ENCODE assay signal across 14 cellular contexts in the genomic region with DNA sequence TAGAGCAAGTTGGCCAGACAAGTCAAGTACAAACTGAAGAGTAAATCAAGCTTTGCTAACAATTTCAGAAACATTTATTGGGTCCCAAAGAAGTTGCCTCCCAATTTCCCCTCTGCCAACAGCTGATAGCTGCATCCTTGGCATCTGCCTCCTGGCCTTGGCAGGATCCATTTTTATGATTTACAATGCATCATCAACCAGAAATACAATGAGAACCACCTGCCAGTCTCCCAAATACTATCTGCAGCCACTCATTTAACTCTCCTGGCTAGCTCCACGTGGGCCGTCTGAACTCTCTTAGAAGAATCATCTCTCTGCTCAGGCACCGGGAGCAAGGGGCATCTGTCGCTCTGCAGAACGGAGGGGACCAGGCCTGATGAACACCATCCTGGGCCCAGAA. TPM values are rescaled to one million over a fixed set of nuclear protein-coding genes. Genes with fewer than 3 reads are reported as not detected.
DNase-seq lines count a peak whose midpoint lies in the region; ATAC-seq and TF ChIP-seq lines count a peak whose summit lies in the region.
"Had no signal": no experiment of that assay in that cellular context is flagged by ENCODE, and none has a peak within 500 bp of the region (broad histone marks: within the 10 kb centered on the region; RNA-seq: fewer than 3 reads in every experiment).

No MANE protein-coding gene starts in this region.

- H3F3A ChIP-seq in GM23338 (replicated peaks; ENCODE audit: low read depth), result peaks cover 7% of the 10 kb centered on the region; the same call in 1 of the 2 replicates

- H3K9me3 ChIP-seq in BLaER1 treated with 17β-estradiol and CSF1 and Interleukin-3, amounts not matched to agents 10 nM and 100 nM (replicated peaks in 1 of 11), result no peaks in the 10 kb centered on the region
- H3K9me3 ChIP-seq in uterus, result no peaks in the 10 kb centered on the region
- H3K9me3 ChIP-seq: gastroesophageal sphincter had no signal

- H3K9me2 ChIP-seq in GM23338 (ENCODE audit: insufficient read depth), result no peaks in the 10 kb centered on the region

- peaks cover 22% of the 10 kb centered on the region for H3K27me3 Mint-ChIP-seq in GM23338 (ENCODE audit: insufficient read depth, low read depth, poor library complexity)
- peaks cover 2% of the 10 kb centered on the region for H3K27me3 Mint-ChIP-seq in activated T-helper 1 cell treated with anti-CD3 and anti-CD28 coated beads, Interleukin-12 subunit alpha, Interleukin-12 subunit beta, Interleukin-2, Interleukin-4 antibody, amounts not matched to agents 30 ng/mL and 10 ng/mL and 1 ng/mL, durations not matched to agents 14 hours and 24 hours and 36 hours (ENCODE audit: insufficient read depth)

- peak overlapping the region; percentile 48; the same call in 2 of the 3 replicates for H3K4me3 Mint-ChIP-seq in GM23338
- H3K4me3 Mint-ChIP-seq in activated T-helper 1 cell treated with anti-CD3 and anti-CD28 coated beads, Interleukin-12 subunit alpha, Interleukin-12 subunit beta, Interleukin-2, Interleukin-4 antibody, amounts not matched to agents 30 ng/mL and 10 ng/mL and 1 ng/mL, durations not matched to agents 14 hours and 24 hours and 36 hours, result peak overlapping the region; percentile 98

- intact Hi-C loops in activated T-helper 1 cell treated with anti-CD3 and anti-CD28 coated beads, Interleukin-12 subunit alpha, Interleukin-12 subunit beta, Interleukin-2, Interleukin-4 antibody, amounts not matched to agents 30 ng/mL and 10 ng/mL and 1 ng/mL, durations not matched to agents 14 hours and 24 hours and 36 hours (cut with micrococcal nuclease), result no loop called here
- intact Hi-C loops in uterus (cut with DNase I; ENCODE audit: low total_unique reads), result no loop called here

- peak overlapping the region; percentile 92 to 99 (median 96); a peak in 19 of 22 replicates for H3K9ac ChIP-seq in BLaER1 treated with 17β-estradiol and CSF1 and Interleukin-3, amounts not matched to agents 10 nM and 100 nM

- H3K36me3 Mint-ChIP-seq in GM23338 (ENCODE audit: low read depth), result peaks cover 55% of the 10 kb centered on the region
- H3K36me3 Mint-ChIP-seq in activated T-helper 1 cell treated with anti-CD3 and anti-CD28 coated beads, Interleukin-12 subunit alpha, Interleukin-12 subunit beta, Interleukin-2, Interleukin-4 antibody, amounts not matched to agents 30 ng/mL and 10 ng/mL and 1 ng/mL, durations not matched to agents 14 hours and 24 hours and 36 hours (ENCODE audit: low read depth), result peaks cover 30% of the 10 kb centered on the region

- H3K4me1 Mint-ChIP-seq in GM23338, result peaks cover 15% of the 10 kb centered on the region
- peaks cover 25% of the 10 kb centered on the region for H3K4me1 Mint-ChIP-seq in activated T-helper 1 cell treated with anti-CD3 and anti-CD28 coated beads, Interleukin-12 subunit alpha, Interleukin-12 subunit beta, Interleukin-2, Interleukin-4 antibody, amounts not matched to agents 30 ng/mL and 10 ng/mL and 1 ng/mL, durations not matched to agents 14 hours and 24 hours and 36 hours (ENCODE audit: low read depth)

- peak overlapping the region in 5 of 11 experiments; percentile 94 to 99 (median 97); a peak in 8 of 22 replicates for H3K27ac ChIP-seq in BLaER1 treated with 17β-estradiol and CSF1 and Interleukin-3, amounts not matched to agents 10 nM and 100 nM
- no peak overlapping the region for H3K27ac ChIP-seq in GM23338 (ENCODE audit: low read depth)
- no peak overlapping the region for H3K27ac ChIP-seq in uterus
- H3K27ac ChIP-seq: gastroesophageal sphincter had no signal

- 0 out of 2 replicates have a peak overlapping the region, but pooled peaks have one; percentile 83 for H3K27ac Mint-ChIP-seq in GM23338
- peak overlapping the region; percentile 59 for H3K27ac Mint-ChIP-seq in activated T-helper 1 cell treated with anti-CD3 and anti-CD28 coated beads, Interleukin-12 subunit alpha, Interleukin-12 subunit beta, Interleukin-2, Interleukin-4 antibody, amounts not matched to agents 30 ng/mL and 10 ng/mL and 1 ng/mL, durations not matched to agents 14 hours and 24 hours and 36 hours

- TF ChIP-seq CTCF in GM23338 (conservative IDR thresholded peaks at IDR 0.05; ENCODE audit: low read depth in 2 of 2) (no peak), uterus (IDR thresholded peaks at IDR 0.05) (no peak)

- no peak for DNase-seq in GM23338 (ENCODE audit: low spot score)
- no peak for DNase-seq in activated T-helper 1 cell treated with anti-CD3 and anti-CD28 coated beads, Interleukin-12 subunit alpha, Interleukin-12 subunit beta, Interleukin-2, Interleukin-4 antibody, amounts not matched to agents 30 ng/mL and 10 ng/mL and 1 ng/mL, durations not matched to agents 14 hours and 24 hours and 36 hours (ENCODE audit: low spot score)
- peak; percentile 32 for DNase-seq in myocyte (ENCODE audit: low read depth)
- no peak for DNase-seq in uterus
- DNase-seq in MV-4-11 (lab: John Stamatoyannopoulos, UW), result no peak
- no peak for DNase-seq in GM19240 (ENCODE audit: insufficient read length, low spot score)
- DNase-seq: activated gamma-delta T cell, dermis blood vessel endothelial cell, KG1, left cardiac atrium, nucleus accumbens had no signal

- peaks cover 33 to 73% (median 68%) of the 10 kb centered on the region in 11 experiments; a peak in 20 of 22 replicates for H4K20me1 ChIP-seq in BLaER1 treated with 17β-estradiol and CSF1 and Interleukin-3, amounts not matched to agents 10 nM and 100 nM
- H4K20me1 ChIP-seq in GM23338 (replicated peaks; ENCODE audit: insufficient read depth), result peaks cover 31% of the 10 kb centered on the region

- peaks cover 56% of the 10 kb centered on the region for H3K79me2 ChIP-seq in GM23338 (replicated peaks; ENCODE audit: insufficient read depth)

- H3K9me3 Mint-ChIP-seq in GM23338, result no peaks in the 10 kb centered on the region
- no peaks in the 10 kb centered on the region for H3K9me3 Mint-ChIP-seq in activated T-helper 1 cell treated with anti-CD3 and anti-CD28 coated beads, Interleukin-12 subunit alpha, Interleukin-12 subunit beta, Interleukin-2, Interleukin-4 antibody, amounts not matched to agents 30 ng/mL and 10 ng/mL and 1 ng/mL, durations not matched to agents 14 hours and 24 hours and 36 hours

- no peaks in the 10 kb centered on the region for H3K27me3 ChIP-seq in BLaER1 treated with 17β-estradiol and CSF1 and Interleukin-3, amounts not matched to agents 10 nM and 100 nM
- H3K27me3 ChIP-seq in GM23338 (ENCODE audit: insufficient read depth), result no peaks in the 10 kb centered on the region
- H3K27me3 ChIP-seq in uterus, result no peaks in the 10 kb centered on the region
- H3K27me3 ChIP-seq: gastroesophageal sphincter had no signal

- no peak for TF ChIP-seq POLR2A in uterus (IDR thresholded peaks at IDR 0.05)

- ATAC-seq in GM23338, result no peak
- no peak for ATAC-seq in GM19035 (IDR thresholded peaks at IDR 0.05; ENCODE audit: unreplicated experiment)
- ATAC-seq: gastroesophageal sphincter, left cardiac atrium had no signal

- peak overlapping the region; percentile 89 to 99 (median 97) for H3K4me2 ChIP-seq in BLaER1 treated with 17β-estradiol and CSF1 and Interleukin-3, amounts not matched to agents 10 nM and 100 nM
- no peak overlapping the region for H3K4me2 ChIP-seq in GM23338

- peaks cover 20 to 35% (median 28%) of the 10 kb centered on the region in 10 experiments for H3K4me1 ChIP-seq in BLaER1 treated with 17β-estradiol and CSF1 and Interleukin-3, amounts not matched to agents 10 nM and 100 nM
- H3K4me1 ChIP-seq in GM23338 (ENCODE audit: insufficient read depth) (peaks cover 8% of the 10 kb centered on the region), uterus (peaks cover 0 to 12% of the 10 kb centered on the region in 2 donors)

- H2AFZ ChIP-seq in GM23338, result no peak overlapping the region

- peak overlapping the region in 5 of 10 experiments; percentile 88 to 100 (median 94); a peak in 7 of 20 replicates for H3K4me3 ChIP-seq in BLaER1 treated with 17β-estradiol and CSF1 and Interleukin-3, amounts not matched to agents 10 nM and 100 nM
- H3K4me3 ChIP-seq in GM23338 (no peak overlapping the region), uterus (no peak overlapping the region)
- H3K4me3 ChIP-seq: gastroesophageal sphincter had no signal

- peaks cover 29 to 60% (median 47%) of the 10 kb centered on the region in 11 experiments for H3K36me3 ChIP-seq in BLaER1 treated with 17β-estradiol and CSF1 and Interleukin-3, amounts not matched to agents 10 nM and 100 nM
- peaks cover 4% of the 10 kb centered on the region for H3K36me3 ChIP-seq in GM23338 (ENCODE audit: insufficient read depth)
- H3K36me3 ChIP-seq in uterus, result no peaks in the 10 kb centered on the region

RNA-seq across cellular contexts. Expression of gene LONP1, which starts 2.7 kb away (rescaled TPM):
- total RNA-seq in GM23338 (2014; rRNA removed; shearing (Covaris generic)), result 123 and 137 TPM in 2 replicates
- 64.5 and 68.6 TPM in 2 replicates for polyA plus RNA-seq in GM23338 (2016; fragmentation: Nextera tagmentation; extraction: Ambion mirVana)
- total RNA-seq in activated T-helper 1 cell treated with anti-CD3 and anti-CD28 coated beads, Interleukin-12 subunit alpha, Interleukin-12 subunit beta, Interleukin-2, Interleukin-4 antibody, amounts not matched to agents 30 ng/mL and 10 ng/mL and 1 ng/mL, durations not matched to agents 14 hours and 24 hours and 36 hours, result 180 and 186 TPM in 2 replicates
- 70.9 and 100 TPM in 2 replicates for total RNA-seq in myocyte
- polyA plus RNA-seq in myocyte (2012), result 127 TPM
- 100 to 1,000 TPM in 1 of 4 donors, 10 to 100 TPM in 3; 39.9 to 134 (median 44.1) TPM for total RNA-seq in uterus

RNA-seq across cellular contexts. Expression of gene CATSPERD, which starts 3.2 kb away (rescaled TPM):
- 0.17 TPM in 1 of 2 replicates, not detected in the other for total RNA-seq in GM23338 (2014; rRNA removed; shearing (Covaris generic))
- polyA plus RNA-seq in GM23338 (2016; fragmentation: Nextera tagmentation; extraction: Ambion mirVana), result 0.56 TPM in 1 of 2 replicates, not detected in the other
- total RNA-seq in activated T-helper 1 cell treated with anti-CD3 and anti-CD28 coated beads, Interleukin-12 subunit alpha, Interleukin-12 subunit beta, Interleukin-2, Interleukin-4 antibody, amounts not matched to agents 30 ng/mL and 10 ng/mL and 1 ng/mL, durations not matched to agents 14 hours and 24 hours and 36 hours, result not detected in 2 replicates
- total RNA-seq in myocyte (not detected in 2 replicates), uterus (not detected)
- not detected for polyA plus RNA-seq in myocyte (2012)
- total RNA-seq: dermis blood vessel endothelial cell, left cardiac atrium had no signal

RNA-seq across cellular contexts. Expression of gene RPL36, which starts 27.1 kb away (rescaled TPM):
- 575 and 895 TPM in 2 replicates for total RNA-seq in GM23338 (2014; rRNA removed; shearing (Covaris generic))
- 3,204 and 3,480 TPM in 2 replicates for polyA plus RNA-seq in GM23338 (2016; fragmentation: Nextera tagmentation; extraction: Ambion mirVana)
- 1,000 and 1,001 TPM in 2 replicates for total RNA-seq in activated T-helper 1 cell treated with anti-CD3 and anti-CD28 coated beads, Interleukin-12 subunit alpha, Interleukin-12 subunit beta, Interleukin-2, Interleukin-4 antibody, amounts not matched to agents 30 ng/mL and 10 ng/mL and 1 ng/mL, durations not matched to agents 14 hours and 24 hours and 36 hours
- 605 and 876 TPM in 2 replicates for total RNA-seq in myocyte
- 826 TPM for polyA plus RNA-seq in myocyte (2012)
- 1,000 to 10,000 TPM in 1 of 4 donors, 100 to 1,000 TPM in 3; 269 to 1,645 (median 565) TPM for total RNA-seq in uterus

RNA-seq across cellular contexts. Expression of gene HSD11B1L, which starts 36.4 kb away (rescaled TPM):
- 12.9 and 14.6 TPM in 2 replicates for total RNA-seq in GM23338 (2014; rRNA removed; shearing (Covaris generic))
- 17.8 and 18.4 TPM in 2 replicates for polyA plus RNA-seq in GM23338 (2016; fragmentation: Nextera tagmentation; extraction: Ambion mirVana)
- 1.9 TPM in 2 replicates for total RNA-seq in activated T-helper 1 cell treated with anti-CD3 and anti-CD28 coated beads, Interleukin-12 subunit alpha, Interleukin-12 subunit beta, Interleukin-2, Interleukin-4 antibody, amounts not matched to agents 30 ng/mL and 10 ng/mL and 1 ng/mL, durations not matched to agents 14 hours and 24 hours and 36 hours
- total RNA-seq in myocyte (39.9 and 48.1 TPM in 2 replicates), uterus (10 to 100 TPM in 1 of 4 donors, 1 to 10 TPM in 2, under 1 TPM in 1; 0.26 to 17.8 (median 7.1) TPM)
- polyA plus RNA-seq in myocyte (2012), result 28.3 TPM

RNA-seq across cellular contexts. Expression of gene MICOS13, which starts 36.9 kb away (rescaled TPM):
- total RNA-seq in GM23338 (2014; rRNA removed; shearing (Covaris generic)), result 9.1 and 15.5 TPM in 2 replicates
- 54.6 and 63.8 TPM in 2 replicates for polyA plus RNA-seq in GM23338 (2016; fragmentation: Nextera tagmentation; extraction: Ambion mirVana)
- total RNA-seq in activated T-helper 1 cell treated with anti-CD3 and anti-CD28 coated beads, Interleukin-12 subunit alpha, Interleukin-12 subunit beta, Interleukin-2, Interleukin-4 antibody, amounts not matched to agents 30 ng/mL and 10 ng/mL and 1 ng/mL, durations not matched to agents 14 hours and 24 hours and 36 hours, result 57.4 and 60.6 TPM in 2 replicates
- 90.2 and 123 TPM in 2 replicates for total RNA-seq in myocyte
- 137 TPM for polyA plus RNA-seq in myocyte (2012)
- total RNA-seq in uterus, result 10 to 100 TPM in 3 of 4 donors, 1 to 10 TPM in 1; 2.8 to 36.7 (median 21.1) TPM
